Comparison of ENCODE assay signal across 1 cellular context in the genomic region with DNA sequence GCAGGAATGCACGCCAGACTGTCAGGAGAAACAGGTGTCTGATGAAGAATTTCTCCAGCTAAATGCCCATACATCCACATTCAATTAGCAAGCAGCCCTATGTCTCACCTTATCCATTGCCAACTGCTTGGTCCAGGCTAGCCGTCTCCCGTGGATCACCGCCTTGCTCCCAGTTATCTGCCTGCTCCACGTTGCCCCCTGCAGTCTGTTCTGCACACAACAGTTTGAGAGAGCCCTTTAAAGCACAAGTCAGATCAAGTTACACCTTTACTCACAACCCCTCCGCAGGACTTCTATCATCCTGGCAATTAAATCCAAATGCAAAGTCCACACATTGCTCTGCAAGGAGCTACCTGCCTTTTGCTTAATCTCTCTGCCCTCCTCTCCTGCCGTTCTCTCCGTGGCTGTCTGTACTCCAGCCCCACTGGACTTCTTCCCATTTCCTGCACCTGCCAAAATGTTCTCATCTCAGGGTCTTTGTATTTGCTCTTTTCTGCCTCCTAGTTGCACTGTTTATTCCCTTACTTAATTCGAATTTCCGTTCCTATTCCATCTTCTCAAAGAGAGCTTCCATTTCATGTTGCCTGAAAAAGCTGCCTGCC.
TF ChIP-seq lines count a peak whose summit lies in the region.

No MANE protein-coding gene starts in this region.

TF ChIP-seq in H1, 55 proteins besides CTCF, POLR2A, EP300 and RAD21:
- TF ChIP-seq TBP (IDR thresholded peaks at IDR 0.05; ENCODE audit: low read depth, low read length) (no peak), KDM4A (IDR thresholded peaks at IDR 0.05; ENCODE audit: low read depth, low read length, severe bottlenecking) (no peak), RNF2 (IDR thresholded peaks at IDR 0.05; ENCODE audit: borderline replicate concordance, low read depth, low read length, missing control alignments, poor library complexity, severe bottlenecking) (no peak), ASH2L (IDR thresholded peaks at IDR 0.05; ENCODE audit: low read length) (no peak), CHD2 (IDR thresholded peaks at IDR 0.05; ENCODE audit: low read length) (no peak), RXRA (IDR thresholded peaks at IDR 0.05; ENCODE audit: insufficient read depth, low read depth, low read length) (no peak), GTF2F1 (IDR thresholded peaks at IDR 0.05; ENCODE audit: borderline replicate concordance, low read depth, low read length) (no peak), HDAC2 (IDR thresholded peaks at IDR 0.05; ENCODE audit: borderline replicate concordance in 1 of 2, low read depth in 2 of 2, low read length in 2 of 2) (no peak), SRF (IDR thresholded peaks at IDR 0.05; ENCODE audit: low read depth, low read length) (no peak), JUN (IDR thresholded peaks at IDR 0.05; ENCODE audit: low read depth, low read length) (no peak), EGR1 (IDR thresholded peaks at IDR 0.05; ENCODE audit: borderline replicate concordance, low read depth, low read length) (no peak), CREB1 (IDR thresholded peaks at IDR 0.05) (no peak), BCL11A (IDR thresholded peaks at IDR 0.05; ENCODE audit: low read depth in 2 of 2, low read length in 2 of 2) (no peak), SAP30 (IDR thresholded peaks at IDR 0.05; ENCODE audit: insufficient read depth, insufficient replicate concordance, low read length) (no peak), TCF12 (IDR thresholded peaks at IDR 0.05; ENCODE audit: low read depth, low read length) (no peak), CBX8 (IDR thresholded peaks at IDR 0.05; ENCODE audit: borderline replicate concordance, low read depth, low read length) (no peak)
- TF ChIP-seq, protein P1, sequence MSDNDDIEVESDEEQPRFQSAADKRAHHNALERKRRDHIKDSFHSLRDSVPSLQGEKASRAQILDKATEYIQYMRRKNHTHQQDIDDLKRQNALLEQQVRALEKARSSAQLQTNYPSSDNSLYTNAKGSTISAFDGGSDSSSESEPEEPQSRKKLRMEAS (IDR thresholded peaks at IDR 0.05), result no peak
- TF ChIP-seq, protein P2, sequence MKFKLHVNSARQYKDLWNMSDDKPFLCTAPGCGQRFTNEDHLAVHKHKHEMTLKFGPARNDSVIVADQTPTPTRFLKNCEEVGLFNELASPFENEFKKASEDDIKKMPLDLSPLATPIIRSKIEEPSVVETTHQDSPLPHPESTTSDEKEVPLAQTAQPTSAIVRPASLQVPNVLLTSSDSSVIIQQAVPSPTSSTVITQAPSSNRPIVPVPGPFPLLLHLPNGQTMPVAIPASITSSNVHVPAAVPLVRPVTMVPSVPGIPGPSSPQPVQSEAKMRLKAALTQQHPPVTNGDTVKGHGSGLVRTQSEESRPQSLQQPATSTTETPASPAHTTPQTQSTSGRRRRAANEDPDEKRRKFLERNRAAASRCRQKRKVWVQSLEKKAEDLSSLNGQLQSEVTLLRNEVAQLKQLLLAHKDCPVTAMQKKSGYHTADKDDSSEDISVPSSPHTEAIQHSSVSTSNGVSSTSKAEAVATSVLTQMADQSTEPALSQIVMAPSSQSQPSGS (IDR thresholded peaks at IDR 0.05; ENCODE audit: low read length), result no peak
- TF ChIP-seq, protein P3, sequence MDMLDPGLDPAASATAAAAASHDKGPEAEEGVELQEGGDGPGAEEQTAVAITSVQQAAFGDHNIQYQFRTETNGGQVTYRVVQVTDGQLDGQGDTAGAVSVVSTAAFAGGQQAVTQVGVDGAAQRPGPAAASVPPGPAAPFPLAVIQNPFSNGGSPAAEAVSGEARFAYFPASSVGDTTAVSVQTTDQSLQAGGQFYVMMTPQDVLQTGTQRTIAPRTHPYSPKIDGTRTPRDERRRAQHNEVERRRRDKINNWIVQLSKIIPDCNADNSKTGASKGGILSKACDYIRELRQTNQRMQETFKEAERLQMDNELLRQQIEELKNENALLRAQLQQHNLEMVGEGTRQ (IDR thresholded peaks at IDR 0.05; ENCODE audit: low read length), result no peak
